In the genomic region with DNA sequence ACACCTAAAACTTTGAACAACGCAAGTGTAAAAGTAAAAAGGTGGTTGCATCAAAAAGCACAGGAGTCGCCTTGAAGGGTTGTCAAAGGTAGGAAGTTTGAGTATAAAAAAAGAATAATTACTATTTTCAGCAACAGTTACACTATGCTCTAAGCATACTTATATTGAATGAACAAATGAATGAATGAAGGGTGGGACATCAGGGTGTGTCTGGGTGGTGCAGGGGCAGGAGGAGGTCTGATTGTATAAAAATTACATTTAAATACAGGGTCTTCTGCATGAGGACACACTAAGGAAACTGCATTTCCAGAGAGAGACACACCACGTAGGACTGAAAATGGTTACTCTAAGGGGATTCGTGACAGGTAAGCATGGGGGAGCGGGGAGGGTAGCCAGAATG, we compare ENCODE assay signal across 12 cellular contexts. TPM values are rescaled to one million over a fixed set of nuclear protein-coding genes. Genes with fewer than 3 reads are reported as not detected.
"Had no signal": no experiment of that assay in that cellular context is flagged by ENCODE, and none has a peak within 500 bp of the region (broad histone marks: within the 10 kb centered on the region; RNA-seq: fewer than 3 reads in every experiment).

A gene (plus strand): TSS at position 301 of the 400 bp plus-strand sequence. CDS start 2,765 bp downstream, outside the sequence.

- H3K27ac ChIP-seq: GM23248, HL-60, KMS-11 had no signal

- H3K36me3 Mint-ChIP-seq: IgD-negative memory B cell had no signal

- H3K27ac Mint-ChIP-seq: HFFc6, IgD-negative memory B cell had no signal

- H3K4me3 Mint-ChIP-seq: HFFc6, IgD-negative memory B cell had no signal

- H2AFZ ChIP-seq: GM23248 had no signal

- H3K4me2 ChIP-seq: KMS-11 had no signal

- DNase-seq: GM23248, H7, HCEC 1CT, HFFc6, Karpas-422, KBM-7 had no signal

- H3K9ac ChIP-seq: GM23248, KMS-11 had no signal

- H3K9me3 Mint-ChIP-seq: HFFc6, IgD-negative memory B cell had no signal

- H3K4me3 ChIP-seq: GM23248 had no signal

- H3K4me1 Mint-ChIP-seq: IgD-negative memory B cell had no signal

- ATAC-seq: HepG2 had no signal

RNA-seq across cellular contexts. Expression of the gene that starts here (rescaled TPM):
- total RNA-seq: GM23248, H4, H7, HepG2, HFFc6, HT1080 had no signal
- polyA plus RNA-seq: GM23248, HepG2, IgD-negative memory B cell had no signal
